ENCODE assay signal across 23 cellular contexts in genomic region chr6:106731144-106731842, GRCh38.
A peak's percentile ranks its signal among the peaks of the same experiment; 100 is the strongest.
DNase-seq lines count a peak whose midpoint lies in the region; ATAC-seq and TF ChIP-seq lines count a peak whose summit lies in the region.
"Had no signal": no experiment of that assay in that cellular context is flagged by ENCODE, and none has a peak within 500 bp of the region (broad histone marks: within the 10 kb centered on the region; RNA-seq: fewer than 3 reads in every experiment).

No MANE protein-coding gene starts in this region.

- 68 to 70% methylated on average over 6 of the region's 6 CpGs for WGBS in tibial nerve, 2 donors

- no peak overlapping the region for H3K27ac Mint-ChIP-seq in Caco-2 (ENCODE audit: unreplicated experiment)
- H3K27ac Mint-ChIP-seq: activated naive CD4-positive, alpha-beta T cell treated with anti-CD3 and anti-CD28 coated beads, Interleukin-2, amount 50 U/mL, for 24 hours; activated T-cell treated with anti-CD3 and anti-CD28 coated beads, Interleukin-2, amount 50 U/mL, for 72 hours; CD4-positive, CD25-positive, alpha-beta regulatory T cell had no signal

- H3K27me3 ChIP-seq in right atrium auricular region (no peaks in the 10 kb centered on the region), upper lobe of right lung (no peaks in the 10 kb centered on the region), Caco-2 (replicated peaks; ENCODE audit: control insufficient read depth, insufficient read depth, low read length) (no peaks in the 10 kb centered on the region), tibial nerve (no peaks in the 10 kb centered on the region)
- H3K27me3 ChIP-seq: left lung had no signal

- H3K27ac ChIP-seq in right atrium auricular region: no peak overlapping the region
- H3K27ac ChIP-seq in upper lobe of right lung: no peak overlapping the region
- no peak overlapping the region for H3K27ac ChIP-seq in tibial nerve
- H3K27ac ChIP-seq: coronary artery, left lung had no signal

- no peak for DNase-seq in Right ventricle myocardium superior
- DNase-seq in right atrium auricular region (ENCODE audit: low spot score): no peak
- peak; percentile 90 for DNase-seq in epithelial cell of proximal tubule (ENCODE audit: low read depth)
- DNase-seq in mucosa of gallbladder (ENCODE audit: low spot score): peak; percentile 79
- no peak for DNase-seq in upper lobe of right lung
- DNase-seq in Caco-2: no peak
- DNase-seq in tibial nerve (ENCODE audit: low spot score in 2 of 2): no peak
- DNase-seq: activated CD4-positive, CD25-positive, alpha-beta regulatory T cell; activated T-cell treated with anti-CD3 and anti-CD28 coated beads, Interleukin-2, amount 50 U/mL, for 72 hours; CD4-positive, CD25-positive, alpha-beta regulatory T cell; HCEC 1CT; left lung; MV-4-11; naive B cell; NCI-H2081; NCI-H526; SHP77; stimulated activated CD8-positive, alpha-beta memory T cell treated with anti-CD3 and anti-CD28 coated beads, Interleukin-4, amount 100 ng/mL, for 48 hours; T-helper 1 cell had no signal

- peaks cover 0 to 8% of the 10 kb centered on the region in 2 donors for H3K9me3 ChIP-seq in right atrium auricular region
- no peaks in the 10 kb centered on the region for H3K9me3 ChIP-seq in upper lobe of right lung
- no peaks in the 10 kb centered on the region for H3K9me3 ChIP-seq in Caco-2
- peaks cover 0 to 6% (median 0%) of the 10 kb centered on the region in 4 donors for H3K9me3 ChIP-seq in tibial nerve

- no peaks in the 10 kb centered on the region for H3K36me3 ChIP-seq in right atrium auricular region
- H3K36me3 ChIP-seq in upper lobe of right lung: no peaks in the 10 kb centered on the region
- H3K36me3 ChIP-seq in Caco-2 (ENCODE audit: control insufficient read depth, insufficient read depth, low read length): no peaks in the 10 kb centered on the region; the same call in 1 of the 2 replicates
- no peaks in the 10 kb centered on the region for H3K36me3 ChIP-seq in tibial nerve
- H3K36me3 ChIP-seq: left lung had no signal

- H3K4me1 ChIP-seq in right atrium auricular region: no peaks in the 10 kb centered on the region
- no peaks in the 10 kb centered on the region for H3K4me1 ChIP-seq in upper lobe of right lung
- H3K4me1 ChIP-seq in Caco-2: no peaks in the 10 kb centered on the region
- H3K4me1 ChIP-seq in tibial nerve: no peaks in the 10 kb centered on the region
- H3K4me1 ChIP-seq: left lung had no signal

- no peaks in the 10 kb centered on the region for H3K27me3 Mint-ChIP-seq in Caco-2 (ENCODE audit: insufficient read depth, unreplicated experiment)
- H3K27me3 Mint-ChIP-seq: naive B cell had no signal

- H3K9me3 Mint-ChIP-seq in Caco-2 (ENCODE audit: unreplicated experiment): no peaks in the 10 kb centered on the region
- H3K9me3 Mint-ChIP-seq: activated naive CD4-positive, alpha-beta T cell treated with anti-CD3 and anti-CD28 coated beads, Interleukin-2, amount 50 U/mL, for 24 hours; activated T-cell treated with anti-CD3 and anti-CD28 coated beads, Interleukin-2, amount 50 U/mL, for 72 hours had no signal

- no TSS peak for BruUV-seq in Caco-2 (replicated peaks; lab: Mats Ljungman, UMichigan)

- H3K36me3 Mint-ChIP-seq in Caco-2 (ENCODE audit: insufficient read depth, unreplicated experiment): peaks cover 5% of the 10 kb centered on the region
- H3K36me3 Mint-ChIP-seq: activated naive CD4-positive, alpha-beta T cell treated with anti-CD3 and anti-CD28 coated beads, Interleukin-2, amount 50 U/mL, for 24 hours; CD4-positive, CD25-positive, alpha-beta regulatory T cell; naive B cell had no signal

- ATAC-seq in Right ventricle myocardium superior (ENCODE audit: poor library complexity) (peak; percentile 31), upper lobe of right lung (peak; percentile 29), GM19395 (IDR thresholded peaks at IDR 0.05; ENCODE audit: unreplicated experiment) (no peak)
- ATAC-seq: activated T-cell treated with anti-CD3 and anti-CD28 coated beads, Interleukin-2, amount 50 U/mL, for 72 hours; left lung had no signal

- TF ChIP-seq CTCF in right atrium auricular region (IDR thresholded peaks at IDR 0.05): no peak
- no peak for TF ChIP-seq CTCF in epithelial cell of proximal tubule (conservative IDR thresholded peaks at IDR 0.05; ENCODE audit: low read depth, low read length)
- TF ChIP-seq CTCF in upper lobe of right lung (IDR thresholded peaks at IDR 0.05): no peak
- TF ChIP-seq CTCF in Caco-2 (IDR thresholded peaks at IDR 0.05; ENCODE audit: insufficient read depth in 1 of 2, low read depth in 1 of 2, low read length in 1 of 2, severe bottlenecking in 1 of 2, unreplicated experiment in 1 of 2): no peak
- no peak for TF ChIP-seq CTCF in tibial nerve (IDR thresholded peaks at IDR 0.05)

- H3K4me3 ChIP-seq in right atrium auricular region (no peak overlapping the region), epithelial cell of proximal tubule (ENCODE audit: low read depth, low read length) (no peak overlapping the region), upper lobe of right lung (no peak overlapping the region), Caco-2 (ENCODE audit: low read depth, low read length) (no peak overlapping the region), tibial nerve (no peak overlapping the region)
- H3K4me3 ChIP-seq: coronary artery, left lung, smooth muscle cell had no signal

- H3K4me1 Mint-ChIP-seq in Caco-2 (ENCODE audit: low read depth, unreplicated experiment): peaks cover 10% of the 10 kb centered on the region
- H3K4me1 Mint-ChIP-seq: activated naive CD4-positive, alpha-beta T cell treated with anti-CD3 and anti-CD28 coated beads, Interleukin-2, amount 50 U/mL, for 24 hours; CD4-positive, CD25-positive, alpha-beta regulatory T cell had no signal

- TF ChIP-seq POLR2A in tibial nerve (IDR thresholded peaks at IDR 0.05): no peak

- TF ChIP-seq EP300 in tibial nerve (IDR thresholded peaks at IDR 0.05): no peak

- intact Hi-C loops in Right ventricle myocardium superior (cut with DNase I) (no loop called here), upper lobe of right lung (cut with DNase I) (no loop called here), Caco-2 (cut with micrococcal nuclease; ENCODE audit: unreplicated experiment) (no loop called here)

- POLR2A ChIA-PET in Caco-2 (lab: Charles Lee): no interaction called here

- CTCF ChIA-PET in Caco-2 (lab: Charles Lee): no interaction called here

- H3K4me3 Mint-ChIP-seq in Caco-2 (ENCODE audit: unreplicated experiment): no peak overlapping the region
- H3K4me3 Mint-ChIP-seq: activated naive CD4-positive, alpha-beta T cell treated with anti-CD3 and anti-CD28 coated beads, Interleukin-2, amount 50 U/mL, for 24 hours; activated T-cell treated with anti-CD3 and anti-CD28 coated beads, Interleukin-2, amount 50 U/mL, for 72 hours; CD4-positive, CD25-positive, alpha-beta regulatory T cell had no signal

Comparison
In these comparisons a context has a peak if more than half of its experiments do, and no peak if none do; other contexts are left out.
1. DNase-seq: peak in epithelial cell of proximal tubule (single experiment) and mucosa of gallbladder (single experiment); none in Right ventricle myocardium superior (single experiment), right atrium auricular region (single experiment), upper lobe of right lung (single experiment), Caco-2 (0 of 2) and tibial nerve (0 of 2).